In the genomic region with DNA sequence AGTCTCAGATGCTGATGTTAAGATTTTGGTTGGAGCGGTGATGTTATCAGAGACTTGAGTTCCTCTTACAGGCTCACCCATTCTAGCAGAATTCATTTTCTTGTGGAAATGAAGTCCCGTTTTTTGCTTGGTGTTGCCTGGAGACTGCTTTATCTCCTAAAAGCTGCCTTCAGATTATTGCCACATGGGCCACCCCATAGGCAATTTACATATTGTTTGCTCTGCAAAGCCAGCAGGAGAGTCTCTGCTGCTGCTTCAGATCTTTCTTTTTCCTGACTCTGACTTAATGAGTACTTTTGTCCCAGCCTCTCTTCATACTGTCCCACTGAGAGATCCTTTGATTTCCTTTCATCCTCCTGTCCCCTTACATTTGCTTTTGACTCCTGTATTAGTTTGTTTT, we compare ENCODE assay signal across 23 cellular contexts.
"Had no signal": no experiment of that assay in that cellular context is flagged by ENCODE, and none has a peak within 500 bp of the region (broad histone marks: within the 10 kb centered on the region; RNA-seq: fewer than 3 reads in every experiment).

No MANE protein-coding gene starts in this region.

- H3K27ac ChIP-seq: dorsolateral prefrontal cortex, epithelial cell of prostate, gastroesophageal sphincter, left ventricle myocardium inferior, thoracic aorta, vagina had no signal

- FAIRE-seq: astrocyte, colon had no signal

- DNase-seq: activated CD4-positive, alpha-beta T cell treated with anti-CD3 and anti-CD28 coated beads, Interleukin-2, amount 10 ng/mL, durations not matched to agents 24 days and 14 days; activated CD4-positive, CD25-positive, alpha-beta regulatory T cell; activated CD8-positive, alpha-beta T cell treated with anti-CD3 and anti-CD28 coated beads, Interleukin-2, amount 10 ng/mL, durations not matched to agents 7 days and 5 days; dorsolateral prefrontal cortex; head of caudate nucleus; left ventricle myocardium inferior; naive thymus-derived CD8-positive, alpha-beta T cell; stimulated activated CD4-positive, alpha-beta T cell treated with anti-CD3 and anti-CD28 coated beads, Interleukin-15, amount 100 ng/mL, for 24 hours; stimulated activated CD4-positive, alpha-beta T cell treated with anti-CD3 and anti-CD28 coated beads, Interleukin-2, amount 100 ng/mL, for 48 hours; stimulated activated naive CD4-positive, alpha-beta T cell; T-helper 17 cell had no signal

- H3K9me3 Mint-ChIP-seq: activated CD4-positive, alpha-beta T cell treated with anti-CD3 and anti-CD28 coated beads, Interleukin-2, amount 10 ng/mL, durations not matched to agents 24 days and 14 days; central memory CD8-positive, alpha-beta T cell had no signal

- H3K4me3 Mint-ChIP-seq: activated CD4-positive, alpha-beta T cell treated with anti-CD3 and anti-CD28 coated beads, Interleukin-2, amount 10 ng/mL, durations not matched to agents 24 days and 14 days; activated CD8-positive, alpha-beta T cell treated with anti-CD3 and anti-CD28 coated beads, Interleukin-2, amount 10 ng/mL, durations not matched to agents 7 days and 5 days; central memory CD8-positive, alpha-beta T cell; mesothelial cell of epicardium; naive thymus-derived CD8-positive, alpha-beta T cell; T-helper 17 cell; type B pancreatic cell had no signal

- H3K4me3 ChIP-seq: dorsolateral prefrontal cortex, gastroesophageal sphincter, left ventricle myocardium inferior, smooth muscle cell, thoracic aorta, vagina had no signal

- ATAC-seq: activated CD8-positive, alpha-beta T cell treated with anti-CD3 and anti-CD28 coated beads, Interleukin-2, amount 10 ng/mL, durations not matched to agents 7 days and 5 days; activated naive CD4-positive, alpha-beta T cell treated with anti-CD3 and anti-CD28 coated beads, Interleukin-2, amount 50 U/mL, for 72 hours; gastroesophageal sphincter; naive thymus-derived CD8-positive, alpha-beta T cell; sciatic nerve; T-helper 17 cell had no signal

- H3K4me1 Mint-ChIP-seq: activated CD4-positive, alpha-beta T cell treated with anti-CD3 and anti-CD28 coated beads, Interleukin-2, amount 10 ng/mL, durations not matched to agents 24 days and 14 days; central memory CD8-positive, alpha-beta T cell; mesothelial cell of epicardium; T-helper 17 cell had no signal

- H3K9me3 ChIP-seq: gastroesophageal sphincter, left ventricle myocardium inferior, thoracic aorta, vagina had no signal

- H3K4me2 ChIP-seq: smooth muscle cell had no signal

- H3K27ac Mint-ChIP-seq: activated CD4-positive, alpha-beta T cell treated with anti-CD3 and anti-CD28 coated beads, Interleukin-2, amount 10 ng/mL, durations not matched to agents 24 days and 14 days; activated CD8-positive, alpha-beta T cell treated with anti-CD3 and anti-CD28 coated beads, Interleukin-2, amount 10 ng/mL, durations not matched to agents 7 days and 5 days; activated naive CD4-positive, alpha-beta T cell treated with anti-CD3 and anti-CD28 coated beads, Interleukin-2, amount 50 U/mL, for 72 hours; mesothelial cell of epicardium; naive thymus-derived CD8-positive, alpha-beta T cell; T-helper 17 cell; type B pancreatic cell had no signal

- H3K27me3 ChIP-seq: dorsolateral prefrontal cortex, gastroesophageal sphincter, vagina had no signal

- H3K4me1 ChIP-seq: gastroesophageal sphincter, left ventricle myocardium inferior, vagina had no signal

- H3K27me3 Mint-ChIP-seq: activated CD4-positive, alpha-beta T cell treated with anti-CD3 and anti-CD28 coated beads, Interleukin-2, amount 10 ng/mL, durations not matched to agents 24 days and 14 days; central memory CD8-positive, alpha-beta T cell; naive thymus-derived CD8-positive, alpha-beta T cell; T-helper 17 cell; type B pancreatic cell had no signal
